17 cellular contexts compared by ENCODE assay signal in the genomic region with DNA sequence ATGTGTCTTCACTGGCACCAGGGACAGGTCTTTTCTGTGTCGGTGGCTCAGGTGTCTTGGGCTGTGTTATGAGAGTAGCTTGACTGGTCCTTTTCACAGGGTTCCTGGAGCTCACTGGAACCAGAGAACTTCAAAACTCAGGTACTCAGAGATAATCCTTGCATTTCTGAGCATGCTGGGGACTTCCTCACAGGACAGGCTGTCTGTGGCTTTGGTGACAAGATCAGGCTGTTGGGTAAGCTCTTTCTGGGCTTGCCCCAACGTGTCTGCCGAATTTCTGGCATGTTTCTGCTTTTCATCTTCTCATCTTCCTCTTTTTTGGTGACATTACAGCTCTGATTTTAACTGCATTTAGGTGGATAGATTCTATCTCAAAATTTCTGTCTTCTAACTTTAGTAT.
DNase-seq lines count a peak whose midpoint lies in the region; ATAC-seq and TF ChIP-seq lines count a peak whose summit lies in the region.
"Had no signal": no experiment of that assay in that cellular context is flagged by ENCODE, and none has a peak within 500 bp of the region (broad histone marks: within the 10 kb centered on the region; RNA-seq: fewer than 3 reads in every experiment).

No MANE protein-coding gene starts in this region.

- TF ChIP-seq CTCF in CD14-positive monocyte (IDR thresholded peaks at IDR 0.05): no peak
- no peak for TF ChIP-seq CTCF in HL-60 (IDR thresholded peaks at IDR 0.05; ENCODE audit: insufficient read depth, low read length)

- no peaks in the 10 kb centered on the region for H3K27me3 Mint-ChIP-seq in CD14-positive monocyte (ENCODE audit: low read depth in 3 of 3)
- H3K27me3 Mint-ChIP-seq in stimulated activated memory B cell treated with anti-CD40 and anti-IgM and Interleukin-4, amounts not matched to agents 10 μg/mL and 1 μg/mL and 100 μg/mL, for 72 hours: no peaks in the 10 kb centered on the region

- ATAC-seq in esophagus mucosa: peak; percentile 26
- ATAC-seq in stimulated activated memory B cell treated with anti-CD40 and anti-IgM and Interleukin-4, amounts not matched to agents 10 μg/mL and 1 μg/mL and 100 μg/mL, for 72 hours: no peak
- ATAC-seq: K562, left colon had no signal

- H3K27ac ChIP-seq in HL-60 (replicated peaks): peak overlapping the region; percentile 64
- H3K27ac ChIP-seq: sigmoid colon had no signal

- H3K4me1 Mint-ChIP-seq in CD14-positive monocyte: peaks cover 44% of the 10 kb centered on the region
- no peaks in the 10 kb centered on the region for H3K4me1 Mint-ChIP-seq in stimulated activated memory B cell treated with anti-CD40 and anti-IgM and Interleukin-4, amounts not matched to agents 10 μg/mL and 1 μg/mL and 100 μg/mL, for 72 hours
- H3K4me1 Mint-ChIP-seq: CD8-positive, alpha-beta memory T cell had no signal

- no peaks in the 10 kb centered on the region for H3K27me3 ChIP-seq in HL-60 (ENCODE audit: insufficient read depth, poor library complexity, severe bottlenecking)
- H3K27me3 ChIP-seq: sigmoid colon had no signal

- peaks cover 4 to 19% of the 10 kb centered on the region in 2 donors for H3K36me3 Mint-ChIP-seq in CD14-positive monocyte
- H3K36me3 Mint-ChIP-seq in stimulated activated memory B cell treated with anti-CD40 and anti-IgM and Interleukin-4, amounts not matched to agents 10 μg/mL and 1 μg/mL and 100 μg/mL, for 72 hours: no peaks in the 10 kb centered on the region
- H3K36me3 Mint-ChIP-seq: CD8-positive, alpha-beta memory T cell had no signal

- peak overlapping the region; percentile 80 to 98 (median 90) for H3K27ac Mint-ChIP-seq in CD14-positive monocyte
- no peak overlapping the region for H3K27ac Mint-ChIP-seq in stimulated activated memory B cell treated with anti-CD40 and anti-IgM and Interleukin-4, amounts not matched to agents 10 μg/mL and 1 μg/mL and 100 μg/mL, for 72 hours
- H3K27ac Mint-ChIP-seq: CD8-positive, alpha-beta memory T cell had no signal

- peak overlapping the region in 1 of 2 donors; percentile 22 for H3K4me3 Mint-ChIP-seq in CD14-positive monocyte
- no peak overlapping the region for H3K4me3 Mint-ChIP-seq in stimulated activated memory B cell treated with anti-CD40 and anti-IgM and Interleukin-4, amounts not matched to agents 10 μg/mL and 1 μg/mL and 100 μg/mL, for 72 hours
- H3K4me3 Mint-ChIP-seq: CD8-positive, alpha-beta memory T cell had no signal

- DNase-seq in CD14-positive monocyte (ENCODE audit: low spot score) (peak; percentile 79), HL-60 (ENCODE audit: low read depth in 1 of 2, low spot score in 1 of 2) (peak; percentile 22 to 94), RPMI8226 (peak; percentile 30), NCI-H2029 treated with DMSO at 0.1 percent for 48 hours (lab: John Stamatoyannopoulos, UW) (no peak), HCEC 1CT (no peak)
- no peak for DNase-seq in stimulated activated CD4-positive, alpha-beta T cell treated with anti-CD3 and anti-CD28 coated beads, Interleukin-12 subunit alpha, Interleukin-12 subunit beta, amount 100 ng/mL, for 4 hours
- DNase-seq: ACHN; activated naive CD4-positive, alpha-beta T cell treated with anti-CD3 and anti-CD28 coated beads, Interleukin-2, amount 50 U/mL, for 16 hours; CD8-positive, alpha-beta memory T cell; GOT3; left colon; NCI-H1417; NCI-H226; sigmoid colon had no signal

- no peak overlapping the region for H3K4me3 ChIP-seq in HL-60 (replicated peaks; ENCODE audit: insufficient read depth, low read length)
- H3K4me3 ChIP-seq: K562, sigmoid colon had no signal

- H3K9me3 Mint-ChIP-seq in CD14-positive monocyte: peaks cover 0 to 7% (median 2%) of the 10 kb centered on the region in 7 donors
- H3K9me3 Mint-ChIP-seq in stimulated activated memory B cell treated with anti-CD40 and anti-IgM and Interleukin-4, amounts not matched to agents 10 μg/mL and 1 μg/mL and 100 μg/mL, for 72 hours: no peaks in the 10 kb centered on the region

- intact Hi-C loops in CD14-positive monocyte (cut with micrococcal nuclease): loop anchor here in 1 of 2 donors (10.0 kb wide), 1 partner anchor 173 kb away; no protein-coding TSS in a partner anchor

Comparison
In these comparisons a context has a peak if more than half of its experiments do, and no peak if none do; other contexts are left out.
1. DNase-seq: peak in CD14-positive monocyte (single experiment), HL-60 (2 of 2) and RPMI8226 (single experiment); none in NCI-H2029 treated with DMSO at 0.1 percent for 48 hours (single experiment), stimulated activated CD4-positive, alpha-beta T cell treated with anti-CD3 and anti-CD28 coated beads, Interleukin-12 subunit alpha, Interleukin-12 subunit beta, amount 100 ng/mL, for 4 hours (single experiment) and HCEC 1CT (single experiment).